In genomic region chr9:131432597-131433301, GRCh38 we compare ENCODE assay signal across 11 cellular contexts. TPM values are rescaled to one million over a fixed set of nuclear protein-coding genes. Genes with fewer than 3 reads are reported as not detected.
DNase-seq lines count a peak whose midpoint lies in the region; ATAC-seq, FAIRE-seq and TF ChIP-seq lines count a peak whose summit lies in the region.
"Had no signal": no experiment of that assay in that cellular context is flagged by ENCODE, and none has a peak within 500 bp of the region (broad histone marks: within the 10 kb centered on the region; RNA-seq: fewer than 3 reads in every experiment).

No MANE protein-coding gene starts in this region.

- H3K27me3 ChIP-seq in lung (ENCODE audit: control insufficient read depth, insufficient read depth), result no peaks in the 10 kb centered on the region
- H3K27me3 ChIP-seq: gastrocnemius medialis had no signal

- H3K27ac ChIP-seq in A549 (0 out of 6 replicates have a peak overlapping the region, but pooled peaks of 1 of the 2 experiments have one; percentile 5), lung (ENCODE audit: low read depth in 1 of 2, low read length in 1 of 2) (no peak overlapping the region)
- H3K27ac ChIP-seq: gastrocnemius medialis, VCaP had no signal

- no peaks in the 10 kb centered on the region for H3K9me3 Mint-ChIP-seq in chondrocyte (ENCODE audit: low read depth)

- H3K36me3 Mint-ChIP-seq in chondrocyte (ENCODE audit: low read depth), result peaks cover 16% of the 10 kb centered on the region

- H3K4me1 ChIP-seq in A549 (peaks cover 16% of the 10 kb centered on the region; the same call in 1 of the 3 replicates), lung (ENCODE audit: control insufficient read depth in 2 of 2, insufficient read depth in 2 of 2, low read length in 2 of 2) (peaks cover 7 to 11% of the 10 kb centered on the region in 2 donors)

- H3K9me3 ChIP-seq in A549 (no peaks in the 10 kb centered on the region), lung (ENCODE audit: control insufficient read depth in 2 of 2, insufficient read depth in 1 of 2, low read length in 1 of 2) (no peaks in the 10 kb centered on the region)
- H3K9me3 ChIP-seq: gastrocnemius medialis had no signal

- ATAC-seq in A549 (peak; percentile 39 to 48; a peak in 3 of 6 replicates), lung (ENCODE audit: insufficient read depth, low FRiP score) (peak; percentile 50)

- H3K4me1 Mint-ChIP-seq in chondrocyte (ENCODE audit: low read depth), result peaks cover 67% of the 10 kb centered on the region

- CTCF ChIA-PET in A549 (lab: Yijun Ruan, JAX), result interaction anchor here (0.8 to 4.1 kb wide), 9 partner anchors 10 to 96 kb away, joined by 3 to 22 read pairs (median 4); no protein-coding TSS in a partner anchor

- H3K27me3 Mint-ChIP-seq in chondrocyte (ENCODE audit: low read depth), result no peaks in the 10 kb centered on the region

- TF ChIP-seq POLR2A in A549 (IDR thresholded peaks at IDR 0.05; ENCODE audit: low read length), result no peak

- no peak overlapping the region for H3K4me3 ChIP-seq in A549
- H3K4me3 ChIP-seq in lung, result no peak overlapping the region
- H3K4me3 ChIP-seq: gastrocnemius medialis had no signal

- POLR2A ChIA-PET in A549 (lab: Yijun Ruan, JAX), result interaction anchor here (0.5 to 1.0 kb wide), 2 partner anchors 10 to 38 kb away, joined by 3 to 4 read pairs; no protein-coding TSS in a partner anchor

- H3K27ac Mint-ChIP-seq in chondrocyte (ENCODE audit: unreplicated experiment), result peak overlapping the region; percentile 94

- TF ChIP-seq CTCF in A549 (IDR thresholded peaks at IDR 0.05) (no peak), chondrocyte (IDR thresholded peaks at IDR 0.05) (peak; percentile 5), lung (IDR thresholded peaks at IDR 0.05; ENCODE audit: control extremely low read depth, extremely low read depth) (no peak)

- 89% methylated on average over 14 of the region's 15 CpGs for WGBS in A549 (ENCODE audit: missing lambda C conversion rate)
- WGBS in lung, 2 donors, result 83 to 84% methylated on average over 15 of the region's 15 CpGs

- TF ChIP-seq EP300 in A549 (IDR thresholded peaks at IDR 0.05), result no peak

- DNase-seq in A549 (ENCODE audit: low read depth in 1 of 2, low spot score in 1 of 2) (no peak), HT1080 (ENCODE audit: low read depth) (peak; percentile 78), chondrocyte (ENCODE audit: low spot score) (no peak), lung (ENCODE audit: low spot score) (no peak), COLO829 (ENCODE audit: low spot score) (no peak), NCI-H446 (lab: John Stamatoyannopoulos, UW) (no peak), NAMALWA (ENCODE audit: low spot score) (no peak)
- no peak for DNase-seq in effector CD8-positive, alpha-beta T cell (lab: John Stamatoyannopoulos, UW)
- DNase-seq: DMS153, gastrocnemius medialis had no signal

- no peak for FAIRE-seq in A549 (lab: Jason Lieb, UNC)

- no peak for TF ChIP-seq RAD21 in A549 (conservative IDR thresholded peaks at IDR 0.05 in 1 of 2, IDR thresholded peaks at IDR 0.05 in 1 of 2)

- H3K4me2 ChIP-seq in A549, result no peak overlapping the region

- H3K4me3 Mint-ChIP-seq in chondrocyte (ENCODE audit: unreplicated experiment), result no peak overlapping the region

- peaks cover 11 to 33% of the 10 kb centered on the region in 2 donors for H3K36me3 ChIP-seq in lung (ENCODE audit: control insufficient read depth in 2 of 2, insufficient read depth in 2 of 2, low read length in 2 of 2)

TF ChIP-seq in A549, 52 proteins besides CTCF, POLR2A, EP300 and RAD21:
- TF ChIP-seq BHLHE40 (IDR thresholded peaks at IDR 0.05; ENCODE audit: low read depth, low read length) (no peak), MAZ (IDR thresholded peaks at IDR 0.05; ENCODE audit: borderline replicate concordance, low read depth, low read length) (no peak), ESRRA (IDR thresholded peaks at IDR 0.05; ENCODE audit: borderline replicate concordance, low read length) (no peak), PBX3 (IDR thresholded peaks at IDR 0.05) (no peak), ZFP36 (IDR thresholded peaks at IDR 0.05; ENCODE audit: borderline replicate concordance, partially characterized antibody) (no peak), CHD2 (IDR thresholded peaks at IDR 0.05; ENCODE audit: low read length, partially characterized antibody) (no peak), CEBPB (IDR thresholded peaks at IDR 0.05) (no peak), NR3C1 (IDR thresholded peaks at IDR 0.05) (no peak), HMGXB4 (CRISPR knock-in tag; IDR thresholded peaks at IDR 0.05; ENCODE audit: borderline replicate concordance) (no peak), HDAC2 (IDR thresholded peaks at IDR 0.05) (no peak), HOXB5 (CRISPR knock-in tag; IDR thresholded peaks at IDR 0.05) (no peak)

RNA-seq across cellular contexts. Expression of gene PRRC2B, which starts 38.9 kb away (rescaled TPM):
- polyA plus RNA-seq in A549 (2011; rRNA removed) (35.6 and 57.0 TPM in 2 replicates), A549 (2017; fragmentation: RNase III; extraction: RNeasy Plus Mini Kit Qiagen cat#74134 plus additional on column Dnase treatment) (44.9 to 47.3 TPM (median 45.5 TPM) in 3 replicates), lung (10 to 100 TPM; 39.4 to 59.0 TPM)
- 24.9 and 37.2 TPM in 2 replicates for polyA plus RNA-seq in A549 (2012; cell fraction: cytosol; rRNA removed)
- polyA plus RNA-seq in A549 (2012; cell fraction: nucleus; rRNA removed), result 128 and 136 TPM in 2 replicates
- polyA minus RNA-seq in A549 (2011; rRNA and poly(A)+ RNA removed), result 91.0 and 93.7 TPM in 2 replicates
- 35.6 and 49.9 TPM in 2 replicates for total RNA-seq in HT1080 (2014; rRNA removed; shearing (Covaris generic))
- polyA plus RNA-seq in HT1080 (2015; cell fraction: cytosol; rRNA removed), result 45.2 and 64.0 TPM in 2 replicates
- polyA plus RNA-seq in HT1080 (2015; cell fraction: nucleus; rRNA removed), result 145 and 183 TPM in 2 replicates
- total RNA-seq in chondrocyte (233 to 235 TPM (median 235 TPM) in 3 replicates), lung (100 to 1,000 TPM; 124 to 171 TPM)
